20 cellular contexts compared by ENCODE assay signal in genomic region chr22:40194656-40195055, GRCh38. TPM values are rescaled to one million over a fixed set of nuclear protein-coding genes. Genes with fewer than 3 reads are reported as not detected.
DNase-seq lines count a peak whose midpoint lies in the region; ATAC-seq and TF ChIP-seq lines count a peak whose summit lies in the region.
"Had no signal": no experiment of that assay in that cellular context is flagged by ENCODE, and none has a peak within 500 bp of the region (broad histone marks: within the 10 kb centered on the region; RNA-seq: fewer than 3 reads in every experiment).

No MANE protein-coding gene starts in this region.

- no peaks in the 10 kb centered on the region for H3K27me3 Mint-ChIP-seq in MCF 10A (ENCODE audit: insufficient read depth, unreplicated experiment)
- H3K27me3 Mint-ChIP-seq in activated CD8-positive, alpha-beta memory T cell treated with anti-CD3 and anti-CD28 coated beads, Interleukin-2, amount 10 ng/mL, durations not matched to agents 7 days and 5 days = no peaks in the 10 kb centered on the region

- H3K4me3 ChIP-seq in breast epithelium (no peak overlapping the region), muscle layer of colon (ENCODE audit: low read depth in 1 of 2, low read length in 2 of 2) (no peak overlapping the region), coronary artery (no peak overlapping the region)
- H3K4me3 ChIP-seq: upper lobe of left lung had no signal

- peaks cover 0 to 12% of the 10 kb centered on the region in 2 donors for H3K4me1 ChIP-seq in breast epithelium
- peaks cover 86% of the 10 kb centered on the region for H3K4me1 ChIP-seq in muscle layer of colon (ENCODE audit: insufficient read depth, low read length)

- no TSS peak for BruUV-seq in MCF 10A (replicated peaks; lab: Mats Ljungman, UMichigan)

- intact Hi-C loops in breast epithelium (cut with DNase I; ENCODE audit: low total_unique reads) (no loop called here), MCF 10A (cut with micrococcal nuclease) (no loop called here)

- no peaks in the 10 kb centered on the region for H3K9me3 Mint-ChIP-seq in MCF 10A (ENCODE audit: unreplicated experiment)
- no peaks in the 10 kb centered on the region for H3K9me3 Mint-ChIP-seq in activated CD8-positive, alpha-beta memory T cell treated with anti-CD3 and anti-CD28 coated beads, Interleukin-2, amount 10 ng/mL, durations not matched to agents 7 days and 5 days (ENCODE audit: low read depth)
- H3K9me3 Mint-ChIP-seq: activated T-cell treated with anti-CD3 and anti-CD28 coated beads, Interleukin-2, amount 50 U/mL, for 4 hours; T-helper 1 cell treated with Interleukin-12 subunit alpha and Interleukin-12 subunit beta and Interleukin-4 antibody, amounts not matched to agents 30 μg/mL and 1 μg/mL, for 36 hours had no signal

- TF ChIP-seq POLR2A in breast epithelium (IDR thresholded peaks at IDR 0.05) = no peak

- no peaks in the 10 kb centered on the region for H3K27me3 ChIP-seq in breast epithelium
- H3K27me3 ChIP-seq in muscle layer of colon (ENCODE audit: control insufficient read depth in 1 of 2, insufficient read depth in 2 of 2, low read length in 2 of 2) = no peaks in the 10 kb centered on the region
- H3K27me3 ChIP-seq: upper lobe of left lung had no signal

- H3K4me3 Mint-ChIP-seq in MCF 10A (ENCODE audit: unreplicated experiment) = no peak overlapping the region
- H3K4me3 Mint-ChIP-seq in activated CD8-positive, alpha-beta memory T cell treated with anti-CD3 and anti-CD28 coated beads, Interleukin-2, amount 10 ng/mL, durations not matched to agents 7 days and 5 days = no peak overlapping the region
- H3K4me3 Mint-ChIP-seq: activated T-cell treated with anti-CD3 and anti-CD28 coated beads, Interleukin-2, amount 50 U/mL, for 4 hours; T-helper 1 cell treated with Interleukin-12 subunit alpha and Interleukin-12 subunit beta and Interleukin-4 antibody, amounts not matched to agents 30 μg/mL and 1 μg/mL, for 36 hours had no signal

- CTCF ChIA-PET in MCF 10A (lab: Yijun Ruan, JAX) = interaction anchor here (0.6 to 1.3 kb wide), 2 partner anchors 12 to 140 kb away, joined by 4 to 8 read pairs; no protein-coding TSS in a partner anchor
- CTCF ChIA-PET in activated CD8-positive, alpha-beta memory T cell treated with anti-CD3 and anti-CD28 coated beads, Interleukin-2, amount 10 ng/mL, durations not matched to agents 7 days and 5 days (lab: Charles Lee) = interaction anchor here (1.3 to 3.0 kb wide), 6 partner anchors 9 to 252 kb away, joined by 3 to 9 read pairs (median 5); no protein-coding TSS in a partner anchor

- H3K36me3 Mint-ChIP-seq in MCF 10A (ENCODE audit: insufficient read depth, unreplicated experiment) = peaks cover 14% of the 10 kb centered on the region
- peaks cover 2% of the 10 kb centered on the region for H3K36me3 Mint-ChIP-seq in activated CD8-positive, alpha-beta memory T cell treated with anti-CD3 and anti-CD28 coated beads, Interleukin-2, amount 10 ng/mL, durations not matched to agents 7 days and 5 days

- no peak overlapping the region for H3K27ac Mint-ChIP-seq in MCF 10A (ENCODE audit: low read depth, unreplicated experiment)
- H3K27ac Mint-ChIP-seq in activated CD8-positive, alpha-beta memory T cell treated with anti-CD3 and anti-CD28 coated beads, Interleukin-2, amount 10 ng/mL, durations not matched to agents 7 days and 5 days = peak overlapping the region; percentile 9
- H3K27ac Mint-ChIP-seq: T-helper 1 cell treated with Interleukin-12 subunit alpha and Interleukin-12 subunit beta and Interleukin-4 antibody, amounts not matched to agents 30 μg/mL and 1 μg/mL, for 36 hours had no signal

- no peak for DNase-seq in breast epithelium (ENCODE audit: low spot score in 2 of 2)
- no peak for DNase-seq in MCF 10A (ENCODE audit: unreplicated experiment)
- no peak for DNase-seq in activated CD8-positive, alpha-beta memory T cell treated with anti-CD3 and anti-CD28 coated beads, Interleukin-2, amount 10 ng/mL, durations not matched to agents 7 days and 5 days
- DNase-seq in coronary artery (ENCODE audit: low spot score) = no peak
- DNase-seq in inferior parietal cortex (ENCODE audit: extremely low spot score) = no peak
- no peak for DNase-seq in SW 1271 (lab: John Stamatoyannopoulos, UW)
- DNase-seq: activated CD4-positive, CD25-positive, alpha-beta regulatory T cell treated with anti-CD3 and anti-CD28 coated beads, Interleukin-2, amount 50 U/mL, for 72 hours; activated T-cell treated with anti-CD3 and anti-CD28 coated beads, Interleukin-2, amount 50 U/mL, for 4 hours; amygdala; erythroblast; GF-D8; midbrain; NCI-H2107; NCI-H774; small intestine; upper lobe of left lung had no signal

- TF ChIP-seq CTCF in breast epithelium (IDR thresholded peaks at IDR 0.05) (no peak), MCF 10A (IDR thresholded peaks at IDR 0.05; ENCODE audit: unreplicated experiment) (no peak), coronary artery (IDR thresholded peaks at IDR 0.05) (no peak)

- peaks cover 46% of the 10 kb centered on the region for H3K4me1 Mint-ChIP-seq in MCF 10A (ENCODE audit: insufficient read depth, unreplicated experiment)
- peaks cover 54% of the 10 kb centered on the region for H3K4me1 Mint-ChIP-seq in activated CD8-positive, alpha-beta memory T cell treated with anti-CD3 and anti-CD28 coated beads, Interleukin-2, amount 10 ng/mL, durations not matched to agents 7 days and 5 days

- H3K27ac ChIP-seq in breast epithelium = peak overlapping the region; percentile 19 to 40
- H3K27ac ChIP-seq in muscle layer of colon (ENCODE audit: low read depth, low read length) = peak overlapping the region; percentile 43
- no peak overlapping the region for H3K27ac ChIP-seq in coronary artery
- H3K27ac ChIP-seq: upper lobe of left lung had no signal

- H3K9me3 ChIP-seq in breast epithelium = no peaks in the 10 kb centered on the region
- no peaks in the 10 kb centered on the region for H3K9me3 ChIP-seq in muscle layer of colon (ENCODE audit: low read length)
- H3K9me3 ChIP-seq: upper lobe of left lung had no signal

- ATAC-seq in activated CD8-positive, alpha-beta memory T cell treated with anti-CD3 and anti-CD28 coated beads, Interleukin-2, amount 10 ng/mL, durations not matched to agents 7 days and 5 days = no peak
- no peak for ATAC-seq in SK-N-SH treated with all-trans-retinoic acid at 6 μM for 48 hours
- ATAC-seq: activated T-cell treated with anti-CD3 and anti-CD28 coated beads, Interleukin-2, amount 50 U/mL, for 4 hours; HCT116 had no signal

- H3K36me3 ChIP-seq in breast epithelium (no peaks in the 10 kb centered on the region), muscle layer of colon (ENCODE audit: insufficient read depth, low read length) (no peaks in the 10 kb centered on the region)
- H3K36me3 ChIP-seq: upper lobe of left lung had no signal

- POLR2A ChIA-PET in MCF 10A (lab: Yijun Ruan, JAX) = interaction anchor here (0.6 to 5.8 kb wide), 3 partner anchors 16 to 154 kb away, joined by 3 to 64 read pairs (median 3); partner anchors contain the start of gene TNRC6B

- no peak overlapping the region for H3K9ac ChIP-seq in muscle layer of colon (ENCODE audit: low read length)

TF ChIP-seq in SK-N-SH treated with all-trans-retinoic acid at 6 μM for 48 hours, 23 proteins besides CTCF, POLR2A, EP300 and RAD21 (continues in another document):
- TF ChIP-seq ARNTL (CRISPR knock-in tag; IDR thresholded peaks at IDR 0.05; ENCODE audit: borderline replicate concordance, low read depth) (no peak), ISL1 (CRISPR knock-in tag; IDR thresholded peaks at IDR 0.05) (no peak), RARB (CRISPR knock-in tag; IDR thresholded peaks at IDR 0.05) (no peak), CSDC2 (CRISPR knock-in tag; IDR thresholded peaks at IDR 0.05) (no peak), GLIS3 (CRISPR knock-in tag; IDR thresholded peaks at IDR 0.05) (no peak), ESRRG (CRISPR knock-in tag; IDR thresholded peaks at IDR 0.05) (no peak), BACH2 (CRISPR knock-in tag; IDR thresholded peaks at IDR 0.05; ENCODE audit: borderline replicate concordance) (no peak), TCF4 (CRISPR knock-in tag; IDR thresholded peaks at IDR 0.05; ENCODE audit: borderline replicate concordance) (no peak), TOX (CRISPR knock-in tag; IDR thresholded peaks at IDR 0.05; ENCODE audit: borderline replicate concordance) (no peak), PPARA (CRISPR knock-in tag; IDR thresholded peaks at IDR 0.05; ENCODE audit: borderline replicate concordance) (no peak)
- TF ChIP-seq, protein P1, sequence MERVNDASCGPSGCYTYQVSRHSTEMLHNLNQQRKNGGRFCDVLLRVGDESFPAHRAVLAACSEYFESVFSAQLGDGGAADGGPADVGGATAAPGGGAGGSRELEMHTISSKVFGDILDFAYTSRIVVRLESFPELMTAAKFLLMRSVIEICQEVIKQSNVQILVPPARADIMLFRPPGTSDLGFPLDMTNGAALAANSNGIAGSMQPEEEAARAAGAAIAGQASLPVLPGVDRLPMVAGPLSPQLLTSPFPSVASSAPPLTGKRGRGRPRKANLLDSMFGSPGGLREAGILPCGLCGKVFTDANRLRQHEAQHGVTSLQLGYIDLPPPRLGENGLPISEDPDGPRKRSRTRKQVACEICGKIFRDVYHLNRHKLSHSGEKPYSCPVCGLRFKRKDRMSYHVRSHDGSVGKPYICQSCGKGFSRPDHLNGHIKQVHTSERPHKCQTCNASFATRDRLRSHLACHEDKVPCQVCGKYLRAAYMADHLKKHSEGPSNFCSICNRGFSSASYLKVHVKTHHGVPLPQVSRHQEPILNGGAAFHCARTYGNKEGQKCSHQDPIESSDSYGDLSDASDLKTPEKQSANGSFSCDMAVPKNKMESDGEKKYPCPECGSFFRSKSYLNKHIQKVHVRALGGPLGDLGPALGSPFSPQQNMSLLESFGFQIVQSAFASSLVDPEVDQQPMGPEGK (CRISPR knock-in tag; IDR thresholded peaks at IDR 0.05; ENCODE audit: borderline replicate concordance) = no peak

RNA-seq across cellular contexts. Expression of gene TNRC6B, which starts 16.9 kb away (rescaled TPM):
- 10 to 100 TPM; 32.8 to 53.1 (median 39.7) TPM for total RNA-seq in breast epithelium
- 27.1 and 39.3 TPM in 2 replicates for total RNA-seq in MCF 10A (2022)
- total RNA-seq in activated CD8-positive, alpha-beta memory T cell treated with anti-CD3 and anti-CD28 coated beads, Interleukin-2, amount 10 ng/mL, durations not matched to agents 7 days and 5 days = 10 to 100 TPM; 40.0 to 72.5 TPM

Comparison
In these comparisons a context has a peak if more than half of its experiments do, and no peak if none do; other contexts are left out.
1. H3K27ac ChIP-seq: peak in breast epithelium (2 of 2) and muscle layer of colon (single experiment); none in coronary artery (0 of 2).